ENCODE assay signal across 11 cellular contexts in the genomic region with DNA sequence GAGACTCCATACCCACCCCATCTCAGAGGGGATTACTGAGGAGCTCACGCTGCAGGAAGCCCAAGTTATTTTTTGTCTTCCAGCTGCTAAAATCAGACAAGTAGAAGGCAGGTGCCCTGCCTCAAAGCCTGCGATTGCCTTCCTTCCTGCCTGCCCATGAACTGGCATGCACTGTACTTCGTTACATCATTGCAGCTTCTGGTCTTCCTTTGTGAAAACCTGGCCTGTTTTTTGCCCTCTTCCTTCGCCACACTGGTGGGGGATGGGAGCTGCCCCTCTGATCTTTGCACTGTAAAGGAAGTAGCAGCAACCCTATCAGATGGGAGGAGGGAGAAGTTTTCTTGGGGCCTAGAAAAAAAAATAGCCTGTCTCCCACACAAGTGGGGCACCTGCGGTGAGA.
DNase-seq lines count a peak whose midpoint lies in the region; ATAC-seq lines count a peak whose summit lies in the region.
"Had no signal": no experiment of that assay in that cellular context is flagged by ENCODE, and none has a peak within 500 bp of the region (broad histone marks: within the 10 kb centered on the region; RNA-seq: fewer than 3 reads in every experiment).

No MANE protein-coding gene starts in this region.

- H3K27ac ChIP-seq in naive thymus-derived CD4-positive, alpha-beta T cell (ENCODE audit: low read depth, low read length): peak overlapping the region; percentile 81

- peaks cover 100% of the 10 kb centered on the region in 2 donors for H3K4me1 ChIP-seq in naive thymus-derived CD4-positive, alpha-beta T cell (ENCODE audit: control insufficient read depth in 2 of 2, insufficient read depth in 2 of 2, low read length in 2 of 2)
- H3K4me1 ChIP-seq: HAP-1 had no signal

- peak overlapping the region; percentile 74 to 90 (median 84) for H3K4me3 Mint-ChIP-seq in naive thymus-derived CD4-positive, alpha-beta T cell

- H3K36me3 ChIP-seq in naive thymus-derived CD4-positive, alpha-beta T cell (ENCODE audit: control insufficient read depth in 2 of 3, insufficient read depth in 3 of 3, low read length in 3 of 3): no peaks in the 10 kb centered on the region
- H3K36me3 ChIP-seq: HAP-1 had no signal

- no peaks in the 10 kb centered on the region for H3K27me3 Mint-ChIP-seq in naive thymus-derived CD4-positive, alpha-beta T cell

- peak; percentile 7 for DNase-seq in ELF-1 (ENCODE audit: low read depth, low spot score)
- DNase-seq in T-helper 1 cell: peak in 4 of 5 donors; percentile 33 to 87 (median 47)
- peak; percentile 22 to 33 for DNase-seq in activated T-helper 1 cell treated with anti-CD3 and anti-CD28 coated beads, Interleukin-2, amount 50 U/mL, for 16 hours (ENCODE audit: low read depth in 1 of 2, low spot score in 1 of 2)
- DNase-seq in naive thymus-derived CD4-positive, alpha-beta T cell: peak in 7 of 9 donors; percentile 71 to 84 (median 82)
- DNase-seq in NCI-H1436 (lab: John Stamatoyannopoulos, UW): no peak
- no peak for DNase-seq in SW 1271 (lab: John Stamatoyannopoulos, UW)
- DNase-seq in NCI-H748 (lab: John Stamatoyannopoulos, UW; ENCODE audit: unreplicated experiment): no peak
- DNase-seq: NCI-H1694 had no signal

- peak overlapping the region; percentile 89 to 100 (median 97) for H3K27ac Mint-ChIP-seq in naive thymus-derived CD4-positive, alpha-beta T cell

- intact Hi-C loops in naive thymus-derived CD4-positive, alpha-beta T cell (cut with micrococcal nuclease): loop anchor here (1.0 to 2.0 kb wide), 6 partner anchors 9 to 195 kb away; no protein-coding TSS in a partner anchor

- peaks cover 59 to 100% (median 99%) of the 10 kb centered on the region in 7 donors for H3K4me1 Mint-ChIP-seq in naive thymus-derived CD4-positive, alpha-beta T cell

- CTCF ChIA-PET in naive thymus-derived CD4-positive, alpha-beta T cell (lab: Charles Lee): interaction anchor here (0.6 to 2.2 kb wide), 16 partner anchors 9 to 495 kb away, joined by 3 to 28 read pairs (median 4); no protein-coding TSS in a partner anchor

- POLR2A ChIA-PET in naive thymus-derived CD4-positive, alpha-beta T cell (lab: Charles Lee): interaction anchor here (0.5 to 15.7 kb wide), 33 partner anchors 9 to 1098 kb away, joined by 3 to 413 read pairs (median 4); partner anchors contain the start of gene BCL11B

- H3K27me3 ChIP-seq in naive thymus-derived CD4-positive, alpha-beta T cell (ENCODE audit: control insufficient read depth in 2 of 2, insufficient read depth in 2 of 2, low read length in 2 of 2): no peaks in the 10 kb centered on the region

- no peaks in the 10 kb centered on the region for H3K9me3 ChIP-seq in naive thymus-derived CD4-positive, alpha-beta T cell (ENCODE audit: control insufficient read depth in 2 of 3, low read length in 3 of 3)
- H3K9me3 ChIP-seq: HAP-1 had no signal

- ATAC-seq in naive thymus-derived CD4-positive, alpha-beta T cell: peak; percentile 78
- ATAC-seq in HG03432 (IDR thresholded peaks at IDR 0.05; ENCODE audit: unreplicated experiment): no peak

- H3K36me3 Mint-ChIP-seq in naive thymus-derived CD4-positive, alpha-beta T cell: peaks cover 0 to 16% (median 3%) of the 10 kb centered on the region in 5 donors

- peaks cover 0 to 11% (median 0%) of the 10 kb centered on the region in 11 donors for H3K9me3 Mint-ChIP-seq in naive thymus-derived CD4-positive, alpha-beta T cell

- peak overlapping the region; percentile 33 for H3K4me3 ChIP-seq in naive thymus-derived CD4-positive, alpha-beta T cell (ENCODE audit: low read length)
- H3K4me3 ChIP-seq: HAP-1, smooth muscle cell had no signal

Comparison
In these comparisons a context has a peak if more than half of its experiments do, and no peak if none do; other contexts are left out.
1. DNase-seq: peak in ELF-1 (single experiment), T-helper 1 cell (4 of 5), activated T-helper 1 cell treated with anti-CD3 and anti-CD28 coated beads, Interleukin-2, amount 50 U/mL, for 16 hours (2 of 2) and naive thymus-derived CD4-positive, alpha-beta T cell (7 of 9); none in NCI-H1436 (single experiment), SW 1271 (0 of 2) and NCI-H748 (single experiment).